16 cellular contexts compared by ENCODE assay signal in genomic region chr1:3366181-3367051, GRCh38.
DNase-seq lines count a peak whose midpoint lies in the region; ATAC-seq and TF ChIP-seq lines count a peak whose summit lies in the region.
"Had no signal": no experiment of that assay in that cellular context is flagged by ENCODE, and none has a peak within 500 bp of the region (broad histone marks: within the 10 kb centered on the region; RNA-seq: fewer than 3 reads in every experiment).

No MANE protein-coding gene starts in this region.

- peaks cover 27 to 46% (median 38%) of the 10 kb centered on the region in 4 donors for H3K4me1 ChIP-seq in esophagus muscularis mucosa
- H3K4me1 ChIP-seq in suprapubic skin: peaks cover 21% of the 10 kb centered on the region
- no peaks in the 10 kb centered on the region for H3K4me1 ChIP-seq in gastrocnemius medialis

- TF ChIP-seq EP300 in esophagus muscularis mucosa (IDR thresholded peaks at IDR 0.05) (no peak), suprapubic skin (IDR thresholded peaks at IDR 0.05) (no peak)

- H3K4me3 Mint-ChIP-seq in effector memory CD8-positive, alpha-beta T cell: no peak overlapping the region

- no peaks in the 10 kb centered on the region for H3K36me3 ChIP-seq in esophagus muscularis mucosa
- no peaks in the 10 kb centered on the region for H3K36me3 ChIP-seq in suprapubic skin
- H3K36me3 ChIP-seq in gastrocnemius medialis: no peaks in the 10 kb centered on the region
- H3K36me3 ChIP-seq: spleen had no signal

- H3K9me3 Mint-ChIP-seq in effector memory CD8-positive, alpha-beta T cell: peaks cover 5 to 17% of the 10 kb centered on the region in 2 donors

- H3K4me3 ChIP-seq in esophagus muscularis mucosa (peak overlapping the region in 1 of 4 donors; percentile 2), suprapubic skin (no peak overlapping the region), gastrocnemius medialis (no peak overlapping the region)
- H3K4me3 ChIP-seq: PC-9, spleen had no signal

- WGBS in esophagus muscularis mucosa: 62% methylated on average over 27 of the region's 37 CpGs
- WGBS in suprapubic skin: 66% methylated on average over 37 of the region's 37 CpGs

- peaks cover 14 to 17% of the 10 kb centered on the region in 2 donors for H3K27me3 Mint-ChIP-seq in effector memory CD8-positive, alpha-beta T cell

- H3K9me3 ChIP-seq in esophagus muscularis mucosa (no peaks in the 10 kb centered on the region), suprapubic skin (no peaks in the 10 kb centered on the region), gastrocnemius medialis (no peaks in the 10 kb centered on the region)
- H3K9me3 ChIP-seq: spleen had no signal

- H3K27me3 ChIP-seq in esophagus muscularis mucosa (peaks cover 0 to 38% (median 0%) of the 10 kb centered on the region in 4 donors), suprapubic skin (peaks cover 53% of the 10 kb centered on the region), gastrocnemius medialis (peaks cover 21 to 27% (median 22%) of the 10 kb centered on the region in 3 donors)

- H3K36me3 Mint-ChIP-seq in effector memory CD8-positive, alpha-beta T cell (ENCODE audit: insufficient read depth): peaks cover 8% of the 10 kb centered on the region

- TF ChIP-seq CTCF in esophagus muscularis mucosa (IDR thresholded peaks at IDR 0.05) (no peak), suprapubic skin (IDR thresholded peaks at IDR 0.05) (no peak), gastrocnemius medialis (IDR thresholded peaks at IDR 0.05 in 4 of 5, conservative IDR thresholded peaks at IDR 0.05 in 1 of 5) (no peak)

- peak overlapping the region in 3 of 4 donors; percentile 21 to 61 (median 53) for H3K27ac ChIP-seq in esophagus muscularis mucosa (replicated peaks in 1 of 4)
- peak overlapping the region; percentile 2 for H3K27ac ChIP-seq in suprapubic skin
- H3K27ac ChIP-seq in gastrocnemius medialis: no peak overlapping the region
- H3K27ac ChIP-seq: C4-2B, HL-60, PC-9 had no signal

- intact Hi-C loops in esophagus muscularis mucosa (cut with DNase I) (loop anchor here (5.0 kb wide), 1 partner anchor 54 kb away; no protein-coding TSS in a partner anchor), gastrocnemius medialis (cut with DNase I; ENCODE audit: low total_unique reads) (no loop called here)

- TF ChIP-seq POLR2A in esophagus muscularis mucosa (IDR thresholded peaks at IDR 0.05; ENCODE audit: low read depth): no peak
- TF ChIP-seq POLR2A in suprapubic skin (IDR thresholded peaks at IDR 0.05): no peak
- no peak for TF ChIP-seq POLR2A in gastrocnemius medialis (IDR thresholded peaks at IDR 0.05)

- DNase-seq in SK-MEL-5 (ENCODE audit: low read depth, low spot score) (peak; percentile 49), esophagus muscularis mucosa (ENCODE audit: extremely low spot score) (no peak), left kidney (ENCODE audit: low read depth, low spot score) (peak; percentile 61), suprapubic skin (ENCODE audit: low spot score in 2 of 2) (no peak), gastrocnemius medialis (no peak)
- no peak for DNase-seq in stimulated activated CD4-positive, alpha-beta T cell treated with anti-CD3 and anti-CD28 coated beads, Interleukin-4, amount 100 ng/mL, for 1 hour
- no peak for DNase-seq in effector memory CD8-positive, alpha-beta T cell
- DNase-seq: activated CD4-positive, alpha-beta T cell treated with anti-CD3 and anti-CD28 coated beads, Interleukin-2, amount 50 U/mL, for 1 hour; activated naive CD4-positive, alpha-beta T cell; MM.1S; NCI-H345; PC-9; spleen had no signal

- ATAC-seq in HG03469 (IDR thresholded peaks at IDR 0.05; ENCODE audit: unreplicated experiment): no peak
- no peak for ATAC-seq in gastrocnemius medialis
- ATAC-seq in effector memory CD8-positive, alpha-beta T cell (replicated peaks): no peak

- H3K27ac Mint-ChIP-seq in effector memory CD8-positive, alpha-beta T cell: no peak overlapping the region

- H3K4me1 Mint-ChIP-seq in effector memory CD8-positive, alpha-beta T cell (ENCODE audit: low read depth in 2 of 2): peaks cover 4 to 8% of the 10 kb centered on the region in 2 donors

- in situ Hi-C loops in SK-MEL-5 (cut with HindIII; ENCODE audit: low pct_unique_long_range_greater_than_20kb, low sequenced_read_pairs): no loop called here
- in situ Hi-C loops in gastrocnemius medialis (cut with MboI; ENCODE audit: low sequenced_read_pairs in 4 of 4): no loop called here

Comparison
In these comparisons a context has a peak if more than half of its experiments do, and no peak if none do; other contexts are left out.
1. DNase-seq: peak in SK-MEL-5 (single experiment) and left kidney (single experiment); none in esophagus muscularis mucosa (single experiment), suprapubic skin (0 of 2), stimulated activated CD4-positive, alpha-beta T cell treated with anti-CD3 and anti-CD28 coated beads, Interleukin-4, amount 100 ng/mL, for 1 hour (single experiment), gastrocnemius medialis (0 of 2) and effector memory CD8-positive, alpha-beta T cell (0 of 3).
2. H3K27ac ChIP-seq: peak in esophagus muscularis mucosa (3 of 4) and suprapubic skin (single experiment); none in gastrocnemius medialis (0 of 4).